8 cellular contexts compared by ENCODE assay signal in genomic region chr12:57216931-57217871, GRCh38. TPM values are rescaled to one million over a fixed set of nuclear protein-coding genes. Genes with fewer than 3 reads are reported as not detected.
DNase-seq lines count a peak whose midpoint lies in the region; ATAC-seq and TF ChIP-seq lines count a peak whose summit lies in the region.

No MANE protein-coding gene starts in this region.

- ATAC-seq in HG03196 (IDR thresholded peaks at IDR 0.05; ENCODE audit: unreplicated experiment) = no peak
- no peak for ATAC-seq in GM19324 (IDR thresholded peaks at IDR 0.05; ENCODE audit: low FRiP score, unreplicated experiment)
- no peak for ATAC-seq in GM19455 (IDR thresholded peaks at IDR 0.05; ENCODE audit: unreplicated experiment)

- DNase-seq in EL (peak; percentile 47), LNCaP clone FGC (ENCODE audit: low read depth) (no peak), astrocyte of the spinal cord (ENCODE audit: low read depth, low spot score) (no peak), myocyte (ENCODE audit: low read depth) (peak; percentile 16), medulla oblongata (ENCODE audit: extremely low spot score) (no peak)

- no peak for TF ChIP-seq CTCF in LNCaP clone FGC (IDR thresholded peaks at IDR 0.05; ENCODE audit: control insufficient read depth, extremely low read depth, insufficient read depth)
- no peak for TF ChIP-seq CTCF in astrocyte of the spinal cord (IDR thresholded peaks at IDR 0.05; ENCODE audit: low read depth, low read length)

- in situ Hi-C loops in astrocyte of the spinal cord (cut with HindIII; ENCODE audit: low sequenced_read_pairs) = no loop called here

- H3K4me3 ChIP-seq in LNCaP clone FGC (ENCODE audit: low read depth, low read length) = peak overlapping the region; percentile 81
- peak overlapping the region; percentile 37 for H3K4me3 ChIP-seq in astrocyte of the spinal cord (ENCODE audit: low read depth, low read length)

RNA-seq across cellular contexts. Expression of gene NXPH4, which starts 0.6 kb away (rescaled TPM):
- 2.4 and 4.3 TPM in 2 replicates for total RNA-seq in myocyte
- polyA plus RNA-seq in myocyte (2012) = 5.5 TPM

RNA-seq across cellular contexts. Expression of gene SHMT2, which starts 12.3 kb away (rescaled TPM):
- total RNA-seq in myocyte = 147 and 153 TPM in 2 replicates
- polyA plus RNA-seq in myocyte (2012) = 292 TPM

RNA-seq across cellular contexts. Expression of gene STAC3, which starts 33.8 kb away (rescaled TPM):
- 594 and 728 TPM in 2 replicates for total RNA-seq in myocyte
- 337 TPM for polyA plus RNA-seq in myocyte (2012)

Comparison
In these comparisons a context has a peak if more than half of its experiments do, and no peak if none do; other contexts are left out.
1. DNase-seq: peak in EL (single experiment) and myocyte (single experiment); none in LNCaP clone FGC (single experiment), astrocyte of the spinal cord (single experiment) and medulla oblongata (single experiment).